15 cellular contexts compared by ENCODE assay signal in genomic region chr11:65538915-65539374, GRCh38. TPM values are rescaled to one million over a fixed set of nuclear protein-coding genes. Genes with fewer than 3 reads are reported as not detected.
DNase-seq lines count a peak whose midpoint lies in the region; ATAC-seq, FAIRE-seq and TF ChIP-seq lines count a peak whose summit lies in the region.
"Had no signal": no experiment of that assay in that cellular context is flagged by ENCODE, and none has a peak within 500 bp of the region (broad histone marks: within the 10 kb centered on the region; RNA-seq: fewer than 3 reads in every experiment).

No MANE protein-coding gene starts in this region.

- POLR2A ChIA-PET in HepG2 (lab: Yijun Ruan, JAX), result interaction anchor here (0.9 kb wide), 1 partner anchor 28 kb away, joined by 4 read pairs; no protein-coding TSS in a partner anchor

- DNase-seq in HepG2 (ENCODE audit: low spot score), result no peak
- no peak for DNase-seq in right lobe of liver
- DNase-seq in endothelial cell (ENCODE audit: low spot score), result peak; percentile 53
- no peak for DNase-seq in memory B cell (ENCODE audit: low spot score in 2 of 2)
- DNase-seq in Ammon's horn (ENCODE audit: low spot score), result no peak
- DNase-seq in gastrocnemius medialis, result no peak
- no peak for DNase-seq in NCI-H1436 treated with DMSO at 0.1 percent for 48 hours (lab: John Stamatoyannopoulos, UW)
- DNase-seq: activated T-cell treated with anti-CD3 and anti-CD28 coated beads, Interleukin-2, amount 50 U/mL, for 1 hour; DMS 273 treated with DMSO at 0.1 percent for 48 hours; NCI-H1092 treated with DMSO at 0.1 percent for 48 hours; substantia nigra had no signal

- H3K27me3 Mint-ChIP-seq in endothelial cell (ENCODE audit: unreplicated experiment) (peaks cover 20% of the 10 kb centered on the region), memory B cell (no peaks in the 10 kb centered on the region)

- no peak for TF ChIP-seq RAD21 in HepG2 (CRISPR knock-in tag; IDR thresholded peaks at IDR 0.05)

- no peak for TF ChIP-seq CTCF in HepG2 (CRISPR knock-in tag; IDR thresholded peaks at IDR 0.05)
- TF ChIP-seq CTCF in right lobe of liver (IDR thresholded peaks at IDR 0.05), result no peak
- TF ChIP-seq CTCF in endothelial cell (IDR thresholded peaks at IDR 0.05; ENCODE audit: unreplicated experiment), result no peak
- no peak for TF ChIP-seq CTCF in gastrocnemius medialis (IDR thresholded peaks at IDR 0.05 in 4 of 5, conservative IDR thresholded peaks at IDR 0.05 in 1 of 5)

- no peak overlapping the region for H3K27ac ChIP-seq in HepG2 (ENCODE audit: extremely low read length, insufficient read depth, low read length)
- no peak overlapping the region for H3K27ac ChIP-seq in right lobe of liver
- no peak overlapping the region for H3K27ac ChIP-seq in gastrocnemius medialis

- H4K20me1 ChIP-seq in HepG2 (ENCODE audit: insufficient read depth, low read length), result no peaks in the 10 kb centered on the region

- H3K9me3 ChIP-seq in HepG2 (ENCODE audit: low read length) (no peaks in the 10 kb centered on the region), right lobe of liver (no peaks in the 10 kb centered on the region), gastrocnemius medialis (no peaks in the 10 kb centered on the region)
- H3K9me3 ChIP-seq: A549 had no signal

- H3K4me3 ChIP-seq in HepG2 (replicated peaks in 1 of 3; ENCODE audit: insufficient read depth in 1 of 3, low read depth in 2 of 3, low read length in 3 of 3) (no peak overlapping the region), right lobe of liver (no peak overlapping the region), gastrocnemius medialis (no peak overlapping the region)
- H3K4me3 ChIP-seq: A549 had no signal

- H3K4me3 Mint-ChIP-seq in endothelial cell (ENCODE audit: unreplicated experiment) (no peak overlapping the region), memory B cell (peak overlapping the region; percentile 61)

- H3K4me1 ChIP-seq in HepG2 (ENCODE audit: insufficient read depth, low read length), result no peaks in the 10 kb centered on the region
- H3K4me1 ChIP-seq in right lobe of liver, result peaks cover 0 to 16% (median 8%) of the 10 kb centered on the region in 4 donors
- H3K4me1 ChIP-seq in gastrocnemius medialis, result peaks cover 7 to 16% of the 10 kb centered on the region in 2 donors

- H3K36me3 ChIP-seq in HepG2 (replicated peaks in 1 of 2; ENCODE audit: control insufficient read depth in 1 of 2, insufficient read depth in 2 of 2, low read length in 2 of 2) (peaks cover 14 to 32% of the 10 kb centered on the region in 2 experiments; a peak in 4 of 5 replicates), right lobe of liver (peaks cover 0 to 16% (median 6%) of the 10 kb centered on the region in 4 donors), gastrocnemius medialis (peaks cover 0 to 24% of the 10 kb centered on the region in 2 donors)

- H3K4me2 ChIP-seq in HepG2 (ENCODE audit: low read depth, low read length), result no peak overlapping the region
- H3K4me2 ChIP-seq: A549 had no signal

- intact Hi-C loops in HepG2 (cut with micrococcal nuclease; ENCODE audit: unreplicated experiment), result no loop called here
- intact Hi-C loops in right lobe of liver (cut with DNase I), result loop anchor here in 1 of 2 donors (5.0 kb wide), 1 partner anchor 33 kb away; the partner anchor contains the start of genes FAM89B and ZNRD2
- intact Hi-C loops in gastrocnemius medialis (cut with DNase I; ENCODE audit: low total_unique reads), result no loop called here

- H3K36me3 Mint-ChIP-seq in endothelial cell (ENCODE audit: low read depth, unreplicated experiment) (peaks cover 20% of the 10 kb centered on the region), memory B cell (peaks cover 2% of the 10 kb centered on the region)

- no peak overlapping the region for H3K9ac ChIP-seq in HepG2 (ENCODE audit: insufficient read depth, low read depth, low read length)

- H3K27ac Mint-ChIP-seq in endothelial cell (ENCODE audit: unreplicated experiment), result no peak overlapping the region
- no peak overlapping the region for H3K27ac Mint-ChIP-seq in memory B cell

- no peaks in the 10 kb centered on the region for H3K79me2 ChIP-seq in HepG2 (ENCODE audit: insufficient read depth, low read length)

- H3K9me3 Mint-ChIP-seq in endothelial cell (ENCODE audit: unreplicated experiment) (no peaks in the 10 kb centered on the region), memory B cell (no peaks in the 10 kb centered on the region)

- no peak for TF ChIP-seq EP300 in HepG2 (IDR thresholded peaks at IDR 0.05; ENCODE audit: low read depth in 2 of 2, low read length in 2 of 2)
- TF ChIP-seq EP300 in HepG2 (CRISPR knock-in tag; IDR thresholded peaks at IDR 0.05; ENCODE audit: borderline replicate concordance), result no peak

- TF ChIP-seq POLR2A in HepG2 (IDR thresholded peaks at IDR 0.05; ENCODE audit: insufficient read depth in 1 of 2, low read depth in 2 of 2, low read length in 2 of 2) (no peak; a peak in 1 of 4 replicates), right lobe of liver (IDR thresholded peaks at IDR 0.05) (no peak), gastrocnemius medialis (IDR thresholded peaks at IDR 0.05) (no peak)

- ATAC-seq in HepG2 (no peak), right lobe of liver (no peak), memory B cell (ENCODE audit: low read depth) (no peak), gastrocnemius medialis (no peak), GM18909 (IDR thresholded peaks at IDR 0.05; ENCODE audit: poor library complexity, unreplicated experiment) (no peak)
- ATAC-seq: A549, sciatic nerve had no signal

- BruUV-seq in HepG2 (replicated peaks; lab: Mats Ljungman, UMichigan), result no TSS peak

- H3K27me3 ChIP-seq in HepG2 (ENCODE audit: control insufficient read depth in 1 of 2, insufficient read depth in 2 of 2, low read length in 2 of 2), result no peaks in the 10 kb centered on the region
- no peaks in the 10 kb centered on the region for H3K27me3 ChIP-seq in right lobe of liver
- no peaks in the 10 kb centered on the region for H3K27me3 ChIP-seq in gastrocnemius medialis

- FAIRE-seq in HepG2 (lab: Jason Lieb, UNC), result no peak
- FAIRE-seq: A549, islet of Langerhans had no signal

- H2AFZ ChIP-seq in HepG2 (ENCODE audit: low read length), result no peak overlapping the region

- CTCF ChIA-PET in HepG2 (lab: Yijun Ruan, JAX; ENCODE audit: low intra/inter-chr PET ratio, low total read pairs), result no interaction called here

- in situ Hi-C loops in HepG2 (cut with HindIII; ENCODE audit: extremely low pct_ligation_motif_present, low pct_unique_long_range_greater_than_20kb), result no loop called here
- in situ Hi-C loops in gastrocnemius medialis (cut with MboI; ENCODE audit: low sequenced_read_pairs in 4 of 4), result no loop called here

- WGBS in HepG2 (ENCODE audit: low lambda C conversion rate), result 98% methylated on average over 46 of the region's 56 CpGs
- 88% methylated on average over 5 of the region's 56 CpGs for WGBS in right lobe of liver (ENCODE audit: insufficient coverage, low coverage, low lambda C conversion rate, missing lambda C conversion rate)

- H3K4me1 Mint-ChIP-seq in endothelial cell (ENCODE audit: unreplicated experiment) (peaks cover 2% of the 10 kb centered on the region), memory B cell (peaks cover 11% of the 10 kb centered on the region)

RNA-seq across cellular contexts. Expression of gene SCYL1, which starts 14.1 kb away (rescaled TPM):
- total RNA-seq in HepG2 (2016; rRNA removed; fragmentation: Illumina TruSeq; extraction: Trizol) (61.7 and 65.9 TPM in 2 replicates), right lobe of liver (10 to 100 TPM; 51.3 to 82.3 (median 57.0) TPM), endothelial cell (ENCODE audit: unreplicated experiment) (99.1 TPM), gastrocnemius medialis (100 to 1,000 TPM; 120 to 162 (median 133) TPM)
- total RNA-seq in HepG2 (2016; cell fraction: cytosol; rRNA removed; fragmentation: Illumina TruSeq; extraction: Trizol; ENCODE audit: low read depth), result 25.8 and 30.8 TPM in 2 replicates
- total RNA-seq in HepG2 (2016; cell fraction: insoluble cytoplasmic fraction; rRNA removed; fragmentation: Illumina TruSeq; extraction: Trizol), result 61.5 and 71.8 TPM in 2 replicates
- total RNA-seq in HepG2 (2016; cell fraction: membrane; rRNA removed; fragmentation: Illumina TruSeq; extraction: Trizol), result 42.4 and 48.2 TPM in 2 replicates
- total RNA-seq in HepG2 (2016; cell fraction: nucleus; rRNA removed; fragmentation: Illumina TruSeq; extraction: Trizol), result 43.2 and 44.5 TPM in 2 replicates
- polyA plus RNA-seq in HepG2 (2011; rRNA removed), result 103 and 122 TPM in 2 replicates
- polyA plus RNA-seq in HepG2 (2011; cell fraction: cytosol; rRNA removed), result 86.0 and 134 TPM in 2 replicates
- 217 and 274 TPM in 2 replicates for polyA plus RNA-seq in HepG2 (2011; cell fraction: nucleus; rRNA removed)
- 38.8 and 49.2 TPM in 2 replicates for polyA plus RNA-seq in HepG2 (2012)
- 18.7 and 21.2 TPM in 2 replicates for polyA plus RNA-seq in HepG2 (2016; cell fraction: cytosol; fragmentation: Illumina TruSeq; extraction: Trizol; ENCODE audit: low read depth)
- 66.5 and 66.9 TPM in 2 replicates for polyA plus RNA-seq in HepG2 (2016; cell fraction: insoluble cytoplasmic fraction; fragmentation: Illumina TruSeq; extraction: Trizol; ENCODE audit: low read depth)
- 31.2 and 33.8 TPM in 2 replicates for polyA plus RNA-seq in HepG2 (2016; cell fraction: membrane; fragmentation: Illumina TruSeq; extraction: Trizol; ENCODE audit: low read depth)
- 90.8 and 91.5 TPM in 2 replicates for polyA plus RNA-seq in HepG2 (2016; cell fraction: nucleus; fragmentation: Illumina TruSeq; extraction: Trizol; ENCODE audit: insufficient read depth, low read depth)
- polyA minus RNA-seq in HepG2 (2011; rRNA and poly(A)+ RNA removed; ENCODE audit: low replicate concordance), result 110 and 139 TPM in 2 replicates
- 43.9 and 59.3 TPM in 2 replicates for polyA minus RNA-seq in HepG2 (2011; cell fraction: cytosol; rRNA and poly(A)+ RNA removed)
- 34.2 and 36.4 TPM in 2 replicates for polyA minus RNA-seq in HepG2 (2011; cell fraction: nucleus; rRNA and poly(A)+ RNA removed)

RNA-seq across cellular contexts. Expression of gene LTBP3, which starts 19.2 kb away (rescaled TPM):
- 4.2 and 12.2 TPM in 2 replicates for total RNA-seq in HepG2 (2016; rRNA removed; fragmentation: Illumina TruSeq; extraction: Trizol)
- 3.8 and 4.6 TPM in 2 replicates for total RNA-seq in HepG2 (2016; cell fraction: cytosol; rRNA removed; fragmentation: Illumina TruSeq; extraction: Trizol; ENCODE audit: low read depth)
- total RNA-seq in HepG2 (2016; cell fraction: insoluble cytoplasmic fraction; rRNA removed; fragmentation: Illumina TruSeq; extraction: Trizol), result 3.1 and 14.2 TPM in 2 replicates
- total RNA-seq in HepG2 (2016; cell fraction: membrane; rRNA removed; fragmentation: Illumina TruSeq; extraction: Trizol), result 6.5 and 7.6 TPM in 2 replicates
- total RNA-seq in HepG2 (2016; cell fraction: nucleus; rRNA removed; fragmentation: Illumina TruSeq; extraction: Trizol), result 18.0 and 20.1 TPM in 2 replicates
- 60.3 and 68.1 TPM in 2 replicates for polyA plus RNA-seq in HepG2 (2011; rRNA removed)
- polyA plus RNA-seq in HepG2 (2011; cell fraction: cytosol; rRNA removed), result 16.4 and 24.6 TPM in 2 replicates
- polyA plus RNA-seq in HepG2 (2011; cell fraction: nucleus; rRNA removed), result 549 and 694 TPM in 2 replicates
- 41.0 and 45.6 TPM in 2 replicates for polyA plus RNA-seq in HepG2 (2012)
- polyA plus RNA-seq in HepG2 (2016; cell fraction: cytosol; fragmentation: Illumina TruSeq; extraction: Trizol; ENCODE audit: low read depth), result 2.1 and 2.8 TPM in 2 replicates
- polyA plus RNA-seq in HepG2 (2016; cell fraction: insoluble cytoplasmic fraction; fragmentation: Illumina TruSeq; extraction: Trizol; ENCODE audit: low read depth), result 7.3 and 9.4 TPM in 2 replicates
- 6.0 and 7.1 TPM in 2 replicates for polyA plus RNA-seq in HepG2 (2016; cell fraction: membrane; fragmentation: Illumina TruSeq; extraction: Trizol; ENCODE audit: low read depth)
- polyA plus RNA-seq in HepG2 (2016; cell fraction: nucleus; fragmentation: Illumina TruSeq; extraction: Trizol; ENCODE audit: insufficient read depth, low read depth), result 129 and 139 TPM in 2 replicates
- 12.7 and 25.1 TPM in 2 replicates for polyA minus RNA-seq in HepG2 (2011; rRNA and poly(A)+ RNA removed; ENCODE audit: low replicate concordance)
- polyA minus RNA-seq in HepG2 (2011; cell fraction: cytosol; rRNA and poly(A)+ RNA removed), result 13.7 and 23.3 TPM in 2 replicates
- 36.4 and 39.8 TPM in 2 replicates for polyA minus RNA-seq in HepG2 (2011; cell fraction: nucleus; rRNA and poly(A)+ RNA removed)
- total RNA-seq in right lobe of liver, result 10 to 100 TPM; 26.6 to 94.1 (median 46.8) TPM
- 1.7 TPM for total RNA-seq in endothelial cell (ENCODE audit: unreplicated experiment)
- 10 to 100 TPM; 18.5 to 56.6 (median 35.6) TPM for total RNA-seq in gastrocnemius medialis

RNA-seq across cellular contexts. Expression of gene ZNRD2, which starts 31.3 kb away (rescaled TPM):
- total RNA-seq in HepG2 (2016; rRNA removed; fragmentation: Illumina TruSeq; extraction: Trizol) (34.0 and 40.0 TPM in 2 replicates), right lobe of liver (10 to 100 TPM; 11.6 to 43.2 (median 16.5) TPM), endothelial cell (ENCODE audit: unreplicated experiment) (37.4 TPM), gastrocnemius medialis (10 to 100 TPM; 54.7 to 99.4 (median 75.3) TPM)
- total RNA-seq in HepG2 (2016; cell fraction: cytosol; rRNA removed; fragmentation: Illumina TruSeq; extraction: Trizol; ENCODE audit: low read depth), result 15.3 and 19.2 TPM in 2 replicates
- total RNA-seq in HepG2 (2016; cell fraction: insoluble cytoplasmic fraction; rRNA removed; fragmentation: Illumina TruSeq; extraction: Trizol), result 32.9 and 41.5 TPM in 2 replicates
- 16.0 and 17.9 TPM in 2 replicates for total RNA-seq in HepG2 (2016; cell fraction: membrane; rRNA removed; fragmentation: Illumina TruSeq; extraction: Trizol)
- total RNA-seq in HepG2 (2016; cell fraction: nucleus; rRNA removed; fragmentation: Illumina TruSeq; extraction: Trizol), result 11.5 and 15.7 TPM in 2 replicates
- polyA plus RNA-seq in HepG2 (2011; rRNA removed), result 29.2 and 31.4 TPM in 2 replicates
- 24.1 and 41.2 TPM in 2 replicates for polyA plus RNA-seq in HepG2 (2011; cell fraction: cytosol; rRNA removed)
- 48.9 and 54.8 TPM in 2 replicates for polyA plus RNA-seq in HepG2 (2011; cell fraction: nucleus; rRNA removed)
- polyA plus RNA-seq in HepG2 (2012), result 25.2 and 28.5 TPM in 2 replicates
- 26.6 and 28.0 TPM in 2 replicates for polyA plus RNA-seq in HepG2 (2016; cell fraction: cytosol; fragmentation: Illumina TruSeq; extraction: Trizol; ENCODE audit: low read depth)
- 42.9 and 46.1 TPM in 2 replicates for polyA plus RNA-seq in HepG2 (2016; cell fraction: insoluble cytoplasmic fraction; fragmentation: Illumina TruSeq; extraction: Trizol; ENCODE audit: low read depth)
- 23.7 and 24.4 TPM in 2 replicates for polyA plus RNA-seq in HepG2 (2016; cell fraction: membrane; fragmentation: Illumina TruSeq; extraction: Trizol; ENCODE audit: low read depth)
- 31.1 and 33.2 TPM in 2 replicates for polyA plus RNA-seq in HepG2 (2016; cell fraction: nucleus; fragmentation: Illumina TruSeq; extraction: Trizol; ENCODE audit: insufficient read depth, low read depth)
- 18.6 and 34.8 TPM in 2 replicates for polyA minus RNA-seq in HepG2 (2011; rRNA and poly(A)+ RNA removed; ENCODE audit: low replicate concordance)
- polyA minus RNA-seq in HepG2 (2011; cell fraction: cytosol; rRNA and poly(A)+ RNA removed), result 8.6 and 11.3 TPM in 2 replicates
- 12.0 and 19.5 TPM in 2 replicates for polyA minus RNA-seq in HepG2 (2011; cell fraction: nucleus; rRNA and poly(A)+ RNA removed)

RNA-seq across cellular contexts. Expression of gene FAM89B, which starts 33.4 kb away (rescaled TPM):
- total RNA-seq in HepG2 (2016; rRNA removed; fragmentation: Illumina TruSeq; extraction: Trizol), result 3.6 and 5.7 TPM in 2 replicates
- 7.8 and 8.7 TPM in 2 replicates for total RNA-seq in HepG2 (2016; cell fraction: cytosol; rRNA removed; fragmentation: Illumina TruSeq; extraction: Trizol; ENCODE audit: low read depth)
- total RNA-seq in HepG2 (2016; cell fraction: insoluble cytoplasmic fraction; rRNA removed; fragmentation: Illumina TruSeq; extraction: Trizol), result 4.0 and 5.2 TPM in 2 replicates
- total RNA-seq in HepG2 (2016; cell fraction: membrane; rRNA removed; fragmentation: Illumina TruSeq; extraction: Trizol), result 8.0 and 9.6 TPM in 2 replicates
- total RNA-seq in HepG2 (2016; cell fraction: nucleus; rRNA removed; fragmentation: Illumina TruSeq; extraction: Trizol), result 2.9 and 4.0 TPM in 2 replicates
- 8.0 and 11.5 TPM in 2 replicates for polyA plus RNA-seq in HepG2 (2011; rRNA removed)
- 5.8 and 9.6 TPM in 2 replicates for polyA plus RNA-seq in HepG2 (2011; cell fraction: cytosol; rRNA removed)
- 29.0 and 34.8 TPM in 2 replicates for polyA plus RNA-seq in HepG2 (2011; cell fraction: nucleus; rRNA removed)
- polyA plus RNA-seq in HepG2 (2012), result 3.6 and 5.3 TPM in 2 replicates
- 19.5 and 20.4 TPM in 2 replicates for polyA plus RNA-seq in HepG2 (2016; cell fraction: cytosol; fragmentation: Illumina TruSeq; extraction: Trizol; ENCODE audit: low read depth)
- 7.9 and 9.1 TPM in 2 replicates for polyA plus RNA-seq in HepG2 (2016; cell fraction: insoluble cytoplasmic fraction; fragmentation: Illumina TruSeq; extraction: Trizol; ENCODE audit: low read depth)
- 15.3 and 15.7 TPM in 2 replicates for polyA plus RNA-seq in HepG2 (2016; cell fraction: membrane; fragmentation: Illumina TruSeq; extraction: Trizol; ENCODE audit: low read depth)
- polyA plus RNA-seq in HepG2 (2016; cell fraction: nucleus; fragmentation: Illumina TruSeq; extraction: Trizol; ENCODE audit: insufficient read depth, low read depth), result 11.6 and 13.0 TPM in 2 replicates
- 11.8 and 23.8 TPM in 2 replicates for polyA minus RNA-seq in HepG2 (2011; rRNA and poly(A)+ RNA removed; ENCODE audit: low replicate concordance)
- 1.9 and 4.2 TPM in 2 replicates for polyA minus RNA-seq in HepG2 (2011; cell fraction: cytosol; rRNA and poly(A)+ RNA removed)
- polyA minus RNA-seq in HepG2 (2011; cell fraction: nucleus; rRNA and poly(A)+ RNA removed), result 4.5 and 5.1 TPM in 2 replicates
- total RNA-seq in right lobe of liver, result 10 to 100 TPM; 12.8 to 20.6 (median 14.6) TPM
- total RNA-seq in endothelial cell (ENCODE audit: unreplicated experiment), result 44.7 TPM
- 100 to 1,000 TPM in 3 of 4 donors, 10 to 100 TPM in 1; 86.6 to 154 (median 119) TPM for total RNA-seq in gastrocnemius medialis

RNA-seq across cellular contexts. Expression of gene EHBP1L1, which starts 36.9 kb away (rescaled TPM):
- total RNA-seq in HepG2 (2016; rRNA removed; fragmentation: Illumina TruSeq; extraction: Trizol) (5.4 and 10.6 TPM in 2 replicates), right lobe of liver (10 to 100 TPM; 10.0 to 29.9 (median 13.7) TPM), endothelial cell (ENCODE audit: unreplicated experiment) (4.7 TPM), gastrocnemius medialis (100 to 1,000 TPM; 191 to 374 (median 250) TPM)
- 2.5 and 2.6 TPM in 2 replicates for total RNA-seq in HepG2 (2016; cell fraction: cytosol; rRNA removed; fragmentation: Illumina TruSeq; extraction: Trizol; ENCODE audit: low read depth)
- 3.9 and 9.7 TPM in 2 replicates for total RNA-seq in HepG2 (2016; cell fraction: insoluble cytoplasmic fraction; rRNA removed; fragmentation: Illumina TruSeq; extraction: Trizol)
- total RNA-seq in HepG2 (2016; cell fraction: membrane; rRNA removed; fragmentation: Illumina TruSeq; extraction: Trizol), result 3.4 TPM in 2 replicates
- total RNA-seq in HepG2 (2016; cell fraction: nucleus; rRNA removed; fragmentation: Illumina TruSeq; extraction: Trizol), result 7.8 and 8.4 TPM in 2 replicates
- polyA plus RNA-seq in HepG2 (2011; rRNA removed), result 8.3 and 14.4 TPM in 2 replicates
- 7.1 and 10.0 TPM in 2 replicates for polyA plus RNA-seq in HepG2 (2011; cell fraction: cytosol; rRNA removed)
- 74.9 and 85.5 TPM in 2 replicates for polyA plus RNA-seq in HepG2 (2011; cell fraction: nucleus; rRNA removed)
- polyA plus RNA-seq in HepG2 (2012), result 9.8 and 10.7 TPM in 2 replicates
- 0.58 and 0.94 TPM in 2 replicates for polyA plus RNA-seq in HepG2 (2016; cell fraction: cytosol; fragmentation: Illumina TruSeq; extraction: Trizol; ENCODE audit: low read depth)
- polyA plus RNA-seq in HepG2 (2016; cell fraction: insoluble cytoplasmic fraction; fragmentation: Illumina TruSeq; extraction: Trizol; ENCODE audit: low read depth), result 4.6 and 5.1 TPM in 2 replicates
- polyA plus RNA-seq in HepG2 (2016; cell fraction: membrane; fragmentation: Illumina TruSeq; extraction: Trizol; ENCODE audit: low read depth), result 0.79 and 1.3 TPM in 2 replicates
- polyA plus RNA-seq in HepG2 (2016; cell fraction: nucleus; fragmentation: Illumina TruSeq; extraction: Trizol; ENCODE audit: insufficient read depth, low read depth), result 27.0 and 30.2 TPM in 2 replicates
- 23.3 and 45.1 TPM in 2 replicates for polyA minus RNA-seq in HepG2 (2011; rRNA and poly(A)+ RNA removed; ENCODE audit: low replicate concordance)
- 7.6 and 13.2 TPM in 2 replicates for polyA minus RNA-seq in HepG2 (2011; cell fraction: cytosol; rRNA and poly(A)+ RNA removed)
- 6.4 and 11.8 TPM in 2 replicates for polyA minus RNA-seq in HepG2 (2011; cell fraction: nucleus; rRNA and poly(A)+ RNA removed)
